22 cellular contexts compared by ENCODE assay signal in the genomic region with DNA sequence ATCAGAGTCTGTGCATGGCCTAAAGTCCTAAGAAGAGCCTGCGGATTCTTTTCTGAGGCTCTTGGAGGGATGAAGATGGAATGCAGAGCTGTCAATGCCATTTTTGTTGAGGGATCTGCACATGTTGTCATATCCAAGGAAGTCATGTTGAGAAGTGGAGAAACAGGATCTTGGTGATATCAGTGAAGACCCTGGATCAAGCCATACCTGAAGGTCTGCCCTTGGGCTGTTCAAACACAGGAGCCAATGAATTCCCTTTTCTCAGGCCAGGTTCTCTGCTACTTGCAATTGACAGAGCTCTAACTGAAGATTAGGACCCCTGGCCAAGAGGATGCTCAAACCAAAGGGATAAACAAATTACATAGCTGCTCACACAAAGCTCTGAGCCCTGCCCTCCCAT.
DNase-seq lines count a peak whose midpoint lies in the region; ATAC-seq and TF ChIP-seq lines count a peak whose summit lies in the region.
"Had no signal": no experiment of that assay in that cellular context is flagged by ENCODE, and none has a peak within 500 bp of the region (broad histone marks: within the 10 kb centered on the region; RNA-seq: fewer than 3 reads in every experiment).

No MANE protein-coding gene starts in this region.

- no peak overlapping the region for H3K4me3 ChIP-seq in KMS-11 (IDR thresholded peaks at IDR 0.05; ENCODE audit: insufficient read depth, low read depth, low read length)
- H3K4me3 ChIP-seq: GM23338, HAP-1, Peyer's patch had no signal

- no peaks in the 10 kb centered on the region for H3K9me3 Mint-ChIP-seq in activated T-helper 17 cell treated with anti-CD3 and anti-CD28 coated beads, Interleukin-2, amount 50 U/mL, for 72 hours
- no peaks in the 10 kb centered on the region for H3K9me3 Mint-ChIP-seq in central memory CD8-positive, alpha-beta T cell
- no peaks in the 10 kb centered on the region for H3K9me3 Mint-ChIP-seq in natural killer cell treated with Interleukin-12 subunit alpha and Interleukin-12 subunit beta and Interleukin-15 and Interleukin-18, amount 100 ng/mL, for 72 hours

- peaks cover 23% of the 10 kb centered on the region for H3K4me1 Mint-ChIP-seq in activated T-helper 17 cell treated with anti-CD3 and anti-CD28 coated beads, Interleukin-2, amount 50 U/mL, for 72 hours
- no peaks in the 10 kb centered on the region for H3K4me1 Mint-ChIP-seq in central memory CD8-positive, alpha-beta T cell
- peaks cover 0 to 19% of the 10 kb centered on the region in 2 donors for H3K4me1 Mint-ChIP-seq in natural killer cell treated with Interleukin-12 subunit alpha and Interleukin-12 subunit beta and Interleukin-15 and Interleukin-18, amount 100 ng/mL, for 72 hours (ENCODE audit: low read depth in 2 of 2)
- H3K4me1 Mint-ChIP-seq: GM23338 had no signal

- DNase-seq in activated CD8-positive, alpha-beta memory T cell treated with anti-CD3 and anti-CD28 coated beads, Interleukin-2, amount 50 U/mL, for 48 hours = peak; percentile 43
- no peak for DNase-seq in activated CD8-positive, alpha-beta memory T cell treated with anti-CD3 and anti-CD28 coated beads for 24 hours
- DNase-seq in central memory CD8-positive, alpha-beta T cell (ENCODE audit: low spot score in 2 of 2) = no peak
- no peak for DNase-seq in medulla oblongata (ENCODE audit: extremely low spot score)
- no peak for DNase-seq in natural killer cell treated with Interleukin-12 subunit alpha and Interleukin-12 subunit beta and Interleukin-15 and Interleukin-18, amount 100 ng/mL, for 72 hours (ENCODE audit: low spot score)
- DNase-seq: AML-193; C1 segment of cervical spinal cord; CD8-positive, alpha-beta T cell; DMS153; IMR-90; Karpas-422; NCI-H1694; NCI-H2081; NCI-H2171; NCI-H345; NCI-H774; Peyer's patch had no signal

- H3K27me3 ChIP-seq in KMS-11 (ENCODE audit: insufficient read depth, low read depth) = no peaks in the 10 kb centered on the region
- H3K27me3 ChIP-seq: Peyer's patch had no signal

- peak overlapping the region; percentile 73 for H3K27ac Mint-ChIP-seq in activated T-helper 17 cell treated with anti-CD3 and anti-CD28 coated beads, Interleukin-2, amount 50 U/mL, for 72 hours
- H3K27ac Mint-ChIP-seq in central memory CD8-positive, alpha-beta T cell (ENCODE audit: low read depth) = peak overlapping the region; percentile 18
- H3K27ac Mint-ChIP-seq in natural killer cell treated with Interleukin-12 subunit alpha and Interleukin-12 subunit beta and Interleukin-15 and Interleukin-18, amount 100 ng/mL, for 72 hours = peak overlapping the region in 1 of 2 donors; percentile 9
- H3K27ac Mint-ChIP-seq: CD8-positive, alpha-beta T cell; GM23338 had no signal

- TF ChIP-seq CTCF in KMS-11 (conservative IDR thresholded peaks at IDR 0.05; ENCODE audit: low read depth, low read length) = no peak

- ATAC-seq in activated T-helper 17 cell treated with anti-CD3 and anti-CD28 coated beads, Interleukin-2, amount 50 U/mL, for 72 hours (replicated peaks) = no peak
- ATAC-seq in central memory CD8-positive, alpha-beta T cell (replicated peaks; ENCODE audit: extremely low read depth, poor library complexity, severe bottlenecking) = no peak
- ATAC-seq in HG03378 (IDR thresholded peaks at IDR 0.05; ENCODE audit: unreplicated experiment) = no peak
- ATAC-seq in natural killer cell treated with Interleukin-12 subunit alpha and Interleukin-12 subunit beta and Interleukin-15 and Interleukin-18, amount 100 ng/mL, for 72 hours = no peak
- ATAC-seq: CD8-positive, alpha-beta T cell; GM23338 had no signal

- no peaks in the 10 kb centered on the region for H3K79me2 ChIP-seq in KMS-11 (ENCODE audit: insufficient read depth, low read depth)

- no peaks in the 10 kb centered on the region for H3K36me3 ChIP-seq in KMS-11 (ENCODE audit: insufficient read depth)
- H3K36me3 ChIP-seq: HAP-1, Peyer's patch had no signal

- peaks cover 60% of the 10 kb centered on the region for H3K4me1 ChIP-seq in KMS-11 (ENCODE audit: low read depth, poor library complexity, severe bottlenecking)
- H3K4me1 ChIP-seq: HAP-1, Peyer's patch had no signal

- H3K9ac ChIP-seq in KMS-11 = no peak overlapping the region

- H3K27me3 Mint-ChIP-seq in activated T-helper 17 cell treated with anti-CD3 and anti-CD28 coated beads, Interleukin-2, amount 50 U/mL, for 72 hours = no peaks in the 10 kb centered on the region
- no peaks in the 10 kb centered on the region for H3K27me3 Mint-ChIP-seq in central memory CD8-positive, alpha-beta T cell
- H3K27me3 Mint-ChIP-seq in natural killer cell treated with Interleukin-12 subunit alpha and Interleukin-12 subunit beta and Interleukin-15 and Interleukin-18, amount 100 ng/mL, for 72 hours = no peaks in the 10 kb centered on the region

- H4K20me1 ChIP-seq in KMS-11 (ENCODE audit: insufficient read depth) = no peaks in the 10 kb centered on the region

- peak overlapping the region; percentile 56; the same call in 1 of the 2 replicates for H3K27ac ChIP-seq in KMS-11
- H3K27ac ChIP-seq: Peyer's patch had no signal

- no peaks in the 10 kb centered on the region for H3K36me3 Mint-ChIP-seq in activated T-helper 17 cell treated with anti-CD3 and anti-CD28 coated beads, Interleukin-2, amount 50 U/mL, for 72 hours (ENCODE audit: low read depth)
- peaks cover 2% of the 10 kb centered on the region for H3K36me3 Mint-ChIP-seq in central memory CD8-positive, alpha-beta T cell (ENCODE audit: insufficient read depth)
- H3K36me3 Mint-ChIP-seq in natural killer cell treated with Interleukin-12 subunit alpha and Interleukin-12 subunit beta and Interleukin-15 and Interleukin-18, amount 100 ng/mL, for 72 hours = no peaks in the 10 kb centered on the region

- H3K4me2 ChIP-seq in KMS-11 = 0 out of 2 replicates have a peak overlapping the region, but pooled peaks have one; percentile 51
- H3K4me2 ChIP-seq: GM23338 had no signal

- no peak overlapping the region for H3K4me3 Mint-ChIP-seq in activated T-helper 17 cell treated with anti-CD3 and anti-CD28 coated beads, Interleukin-2, amount 50 U/mL, for 72 hours
- no peak overlapping the region for H3K4me3 Mint-ChIP-seq in central memory CD8-positive, alpha-beta T cell
- no peak overlapping the region for H3K4me3 Mint-ChIP-seq in natural killer cell treated with Interleukin-12 subunit alpha and Interleukin-12 subunit beta and Interleukin-15 and Interleukin-18, amount 100 ng/mL, for 72 hours
- H3K4me3 Mint-ChIP-seq: CD8-positive, alpha-beta T cell; GM23338 had no signal

- H2AFZ ChIP-seq in KMS-11 (ENCODE audit: low read depth) = no peak overlapping the region
- H2AFZ ChIP-seq: GM23338 had no signal
